7 cellular contexts compared by ENCODE assay signal in the genomic region with DNA sequence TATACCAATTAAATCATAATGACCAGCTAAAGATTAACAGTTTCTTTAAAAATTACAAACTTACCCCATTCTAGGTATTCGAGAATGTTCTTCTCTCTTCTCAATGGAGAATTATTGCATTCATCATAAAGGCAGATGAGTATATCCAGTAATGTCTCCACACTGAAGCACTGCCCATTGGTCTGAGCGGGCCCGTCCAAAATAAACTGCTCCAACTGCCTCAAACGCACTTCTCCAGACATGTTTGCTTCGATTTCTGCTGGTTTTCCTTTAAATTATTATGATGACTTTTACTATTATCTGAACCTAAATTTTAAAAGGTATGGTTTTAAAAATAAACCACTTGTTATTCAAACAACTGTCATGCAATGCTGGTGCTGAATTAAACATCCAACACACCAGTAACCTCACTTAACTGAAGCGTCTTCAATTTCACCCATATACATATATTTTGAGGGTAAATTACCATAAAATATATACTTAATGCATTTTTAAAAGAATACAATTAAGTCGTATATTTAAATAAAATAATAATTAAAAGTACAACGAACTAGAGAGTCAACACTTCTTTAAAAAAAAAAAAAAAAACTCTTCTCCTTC. TPM values are rescaled to one million over a fixed set of nuclear protein-coding genes. Genes with fewer than 3 reads are reported as not detected.
DNase-seq lines count a peak whose midpoint lies in the region.

No MANE protein-coding gene starts in this region.

- peak; percentile 25 for DNase-seq in GM03348 (ENCODE audit: low spot score)
- peak; percentile 26 for DNase-seq in NCI-H82 treated with DMSO at 0.1 percent for 48 hours (lab: John Stamatoyannopoulos, UW; ENCODE audit: unreplicated experiment)
- peak; percentile 55 for DNase-seq in dermis blood vessel endothelial cell
- DNase-seq in myocyte (ENCODE audit: low read depth), result peak; percentile 32
- DNase-seq in effector CD4-positive, alpha-beta T cell, result no peak
- DNase-seq in SIG-M5 (lab: John Stamatoyannopoulos, UW), result no peak
- DNase-seq in RPMI8226, result no peak

RNA-seq across cellular contexts. Expression of a gene that starts 1.3 kb away (rescaled TPM):
- total RNA-seq in dermis blood vessel endothelial cell (105 and 112 TPM in 2 replicates), myocyte (37.0 and 54.3 TPM in 2 replicates)
- 16.0 TPM for polyA plus RNA-seq in myocyte (2012)

Comparison
In these comparisons a context has a peak if more than half of its experiments do, and no peak if none do; other contexts are left out.
1. DNase-seq: peak in GM03348 (single experiment), NCI-H82 treated with DMSO at 0.1 percent for 48 hours (single experiment), dermis blood vessel endothelial cell (single experiment) and myocyte (single experiment); none in effector CD4-positive, alpha-beta T cell (single experiment), SIG-M5 (single experiment) and RPMI8226 (single experiment).